In genomic region chr6:41051873-41052272, GRCh38 we compare ENCODE assay signal across 1 cellular context.
TF ChIP-seq lines count a peak whose summit lies in the region.

No MANE protein-coding gene starts in this region.

TF ChIP-seq in WTC11, 78 proteins besides CTCF, POLR2A, EP300 and RAD21:
- TF ChIP-seq TP53 (CRISPR knock-in tag; IDR thresholded peaks at IDR 0.05) (no peak), TEAD4 (CRISPR knock-in tag; IDR thresholded peaks at IDR 0.05) (no peak), ZMAT4 (CRISPR knock-in tag; IDR thresholded peaks at IDR 0.05) (no peak), ARID4B (CRISPR knock-in tag; IDR thresholded peaks at IDR 0.05; ENCODE audit: borderline replicate concordance) (no peak), E2F4 (CRISPR knock-in tag; IDR thresholded peaks at IDR 0.05; ENCODE audit: borderline replicate concordance, low read depth) (no peak), NR2C2 (CRISPR knock-in tag; IDR thresholded peaks at IDR 0.05) (no peak), ZNF416 (CRISPR knock-in tag; IDR thresholded peaks at IDR 0.05) (no peak), SMAD3 (CRISPR knock-in tag; IDR thresholded peaks at IDR 0.05; ENCODE audit: borderline replicate concordance) (no peak), ZNF423 (CRISPR knock-in tag; IDR thresholded peaks at IDR 0.05) (no peak), PREB (CRISPR knock-in tag; IDR thresholded peaks at IDR 0.05; ENCODE audit: borderline replicate concordance) (no peak), JUN (CRISPR knock-in tag; IDR thresholded peaks at IDR 0.05) (no peak), E2F5 (CRISPR knock-in tag; IDR thresholded peaks at IDR 0.05) (no peak), HMGA2 (CRISPR knock-in tag; IDR thresholded peaks at IDR 0.05) (no peak), RORB (CRISPR knock-in tag; IDR thresholded peaks at IDR 0.05) (no peak), JAZF1 (CRISPR knock-in tag; IDR thresholded peaks at IDR 0.05) (no peak)
- TF ChIP-seq, protein P1, sequence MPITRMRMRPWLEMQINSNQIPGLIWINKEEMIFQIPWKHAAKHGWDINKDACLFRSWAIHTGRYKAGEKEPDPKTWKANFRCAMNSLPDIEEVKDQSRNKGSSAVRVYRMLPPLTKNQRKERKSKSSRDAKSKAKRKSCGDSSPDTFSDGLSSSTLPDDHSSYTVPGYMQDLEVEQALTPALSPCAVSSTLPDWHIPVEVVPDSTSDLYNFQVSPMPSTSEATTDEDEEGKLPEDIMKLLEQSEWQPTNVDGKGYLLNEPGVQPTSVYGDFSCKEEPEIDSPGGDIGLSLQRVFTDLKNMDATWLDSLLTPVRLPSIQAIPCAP (CRISPR knock-in tag; IDR thresholded peaks at IDR 0.05), result no peak
- TF ChIP-seq, protein P2, sequence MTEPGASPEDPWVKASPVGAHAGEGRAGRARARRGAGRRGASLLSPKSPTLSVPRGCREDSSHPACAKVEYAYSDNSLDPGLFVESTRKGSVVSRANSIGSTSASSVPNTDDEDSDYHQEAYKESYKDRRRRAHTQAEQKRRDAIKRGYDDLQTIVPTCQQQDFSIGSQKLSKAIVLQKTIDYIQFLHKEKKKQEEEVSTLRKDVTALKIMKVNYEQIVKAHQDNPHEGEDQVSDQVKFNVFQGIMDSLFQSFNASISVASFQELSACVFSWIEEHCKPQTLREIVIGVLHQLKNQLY (CRISPR knock-in tag; IDR thresholded peaks at IDR 0.05), result no peak
- TF ChIP-seq, protein P3, sequence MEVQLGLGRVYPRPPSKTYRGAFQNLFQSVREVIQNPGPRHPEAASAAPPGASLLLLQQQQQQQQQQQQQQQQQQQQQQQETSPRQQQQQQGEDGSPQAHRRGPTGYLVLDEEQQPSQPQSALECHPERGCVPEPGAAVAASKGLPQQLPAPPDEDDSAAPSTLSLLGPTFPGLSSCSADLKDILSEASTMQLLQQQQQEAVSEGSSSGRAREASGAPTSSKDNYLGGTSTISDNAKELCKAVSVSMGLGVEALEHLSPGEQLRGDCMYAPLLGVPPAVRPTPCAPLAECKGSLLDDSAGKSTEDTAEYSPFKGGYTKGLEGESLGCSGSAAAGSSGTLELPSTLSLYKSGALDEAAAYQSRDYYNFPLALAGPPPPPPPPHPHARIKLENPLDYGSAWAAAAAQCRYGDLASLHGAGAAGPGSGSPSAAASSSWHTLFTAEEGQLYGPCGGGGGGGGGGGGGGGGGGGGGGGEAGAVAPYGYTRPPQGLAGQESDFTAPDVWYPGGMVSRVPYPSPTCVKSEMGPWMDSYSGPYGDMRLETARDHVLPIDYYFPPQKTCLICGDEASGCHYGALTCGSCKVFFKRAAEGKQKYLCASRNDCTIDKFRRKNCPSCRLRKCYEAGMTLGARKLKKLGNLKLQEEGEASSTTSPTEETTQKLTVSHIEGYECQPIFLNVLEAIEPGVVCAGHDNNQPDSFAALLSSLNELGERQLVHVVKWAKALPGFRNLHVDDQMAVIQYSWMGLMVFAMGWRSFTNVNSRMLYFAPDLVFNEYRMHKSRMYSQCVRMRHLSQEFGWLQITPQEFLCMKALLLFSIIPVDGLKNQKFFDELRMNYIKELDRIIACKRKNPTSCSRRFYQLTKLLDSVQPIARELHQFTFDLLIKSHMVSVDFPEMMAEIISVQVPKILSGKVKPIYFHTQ (CRISPR knock-in tag; IDR thresholded peaks at IDR 0.05), result no peak
